Comparison of ENCODE assay signal across 10 cellular contexts in genomic region chr2:10647451-10647850, GRCh38.
"Had no signal": no experiment of that assay in that cellular context is flagged by ENCODE, and none has a peak within 500 bp of the region (broad histone marks: within the 10 kb centered on the region; RNA-seq: fewer than 3 reads in every experiment).

No MANE protein-coding gene starts in this region.

- H3K4me3 Mint-ChIP-seq: endodermal cell, immature natural killer cell, naive B cell, nephron progenitor cell had no signal

- H3K27ac Mint-ChIP-seq: immature natural killer cell, nephron progenitor cell had no signal

- H3K4me1 Mint-ChIP-seq: endodermal cell had no signal

- DNase-seq: effector CD4-positive, alpha-beta T cell; endodermal cell; immature natural killer cell; mesendoderm; naive B cell; nephron progenitor cell; small intestine; stimulated activated CD4-positive, alpha-beta T cell treated with anti-CD3 and anti-CD28 coated beads, Interleukin-2, amount 100 ng/mL, for 48 hours; stimulated activated naive CD4-positive, alpha-beta T cell treated with Interleukin-2 at 50 U/mL for 16 hours; trophoblast cell had no signal

- H3K27me3 Mint-ChIP-seq: naive B cell had no signal

- H3K9me3 Mint-ChIP-seq: endodermal cell, immature natural killer cell, naive B cell, nephron progenitor cell had no signal
